In the genomic region with DNA sequence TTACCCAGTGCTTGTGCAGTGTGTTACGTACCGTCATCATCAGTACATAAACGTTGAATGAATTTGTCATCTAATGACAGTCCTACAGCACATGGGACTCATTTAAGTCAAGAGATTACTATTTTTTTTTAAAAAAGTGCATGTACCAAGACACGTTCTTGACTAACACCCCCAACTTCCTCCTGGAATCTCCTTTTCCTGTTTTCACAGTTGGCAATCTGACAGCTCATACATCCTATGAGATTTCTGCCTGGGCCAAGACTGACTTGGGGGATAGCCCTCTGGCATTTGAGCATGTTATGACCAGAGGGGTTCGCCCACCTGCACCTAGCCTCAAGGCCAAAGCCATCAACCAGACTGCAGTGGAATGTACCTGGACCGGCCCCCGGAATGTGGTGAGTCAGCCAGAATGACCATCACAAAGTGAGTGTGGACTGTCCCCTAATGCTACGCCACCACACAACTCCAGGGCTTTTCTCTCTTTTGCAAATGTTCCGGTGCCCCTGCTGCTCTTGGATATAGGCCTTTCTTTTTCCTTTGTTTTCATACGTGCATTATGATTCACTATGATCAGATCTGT, we compare ENCODE assay signal across 24 cellular contexts.
DNase-seq lines count a peak whose midpoint lies in the region; ATAC-seq and TF ChIP-seq lines count a peak whose summit lies in the region.
"Had no signal": no experiment of that assay in that cellular context is flagged by ENCODE, and none has a peak within 500 bp of the region (broad histone marks: within the 10 kb centered on the region; RNA-seq: fewer than 3 reads in every experiment).

No MANE protein-coding gene starts in this region.

- H3K9me3 ChIP-seq in PC-3 (ENCODE audit: low read length): no peaks in the 10 kb centered on the region
- H3K9me3 ChIP-seq: adrenal gland, breast epithelium, testis had no signal

- H3K27me3 Mint-ChIP-seq in GM23338 (ENCODE audit: insufficient read depth, low read depth, poor library complexity): no peaks in the 10 kb centered on the region
- peaks cover 3% of the 10 kb centered on the region for H3K27me3 Mint-ChIP-seq in endothelial cell (ENCODE audit: unreplicated experiment)
- H3K27me3 Mint-ChIP-seq: activated CD4-positive, alpha-beta T cell treated with anti-CD3 and anti-CD28 coated beads, Interleukin-2, amount 10 ng/mL, durations not matched to agents 24 days and 14 days; memory B cell; stimulated activated naive B cell treated with anti-CD40 and anti-IgM and Interleukin-4, amounts not matched to agents 10 μg/mL and 1 μg/mL and 100 μg/mL, for 72 hours had no signal

- no peaks in the 10 kb centered on the region for H3K79me1 ChIP-seq in mesendoderm (ENCODE audit: low read length)

- intact Hi-C loops in PC-3 (cut with micrococcal nuclease): loop anchor here (1.0 kb wide), 2 partner anchors 16 to 41 kb away; no protein-coding TSS in a partner anchor

- H3K4ac ChIP-seq in mesendoderm (ENCODE audit: low read depth, low read length): no peak overlapping the region

- H3K27ac Mint-ChIP-seq in GM23338 (peak overlapping the region; percentile 28; the same call in 1 of the 2 replicates), endothelial cell (ENCODE audit: unreplicated experiment) (peak overlapping the region; percentile 28)
- H3K27ac Mint-ChIP-seq: activated CD4-positive, alpha-beta T cell treated with anti-CD3 and anti-CD28 coated beads, Interleukin-2, amount 10 ng/mL, durations not matched to agents 24 days and 14 days; memory B cell; stimulated activated naive B cell treated with anti-CD40 and anti-IgM and Interleukin-4, amounts not matched to agents 10 μg/mL and 1 μg/mL and 100 μg/mL, for 72 hours had no signal

- H2AFZ ChIP-seq in GM23338: no peak overlapping the region
- H2AFZ ChIP-seq in PC-3 (ENCODE audit: low read length): no peak overlapping the region

- H3K36me3 ChIP-seq in GM23338 (ENCODE audit: insufficient read depth) (peaks cover 66% of the 10 kb centered on the region), PC-3 (ENCODE audit: low read depth, low read length) (peaks cover 36% of the 10 kb centered on the region), mesendoderm (ENCODE audit: control insufficient read depth, insufficient read depth, low read length) (peaks cover 9% of the 10 kb centered on the region)
- H3K36me3 ChIP-seq: adrenal gland, breast epithelium had no signal

- H4K5ac ChIP-seq in mesendoderm (ENCODE audit: low read length): no peak overlapping the region

- H3K56ac ChIP-seq in mesendoderm (ENCODE audit: low read length): no peak overlapping the region

- H2BK15ac ChIP-seq in mesendoderm (replicated peaks; ENCODE audit: low read depth): no peak overlapping the region

- TF ChIP-seq CTCF in GM23338 (conservative IDR thresholded peaks at IDR 0.05; ENCODE audit: low read depth in 2 of 2): no peak
- no peak for TF ChIP-seq CTCF in PC-3 (conservative IDR thresholded peaks at IDR 0.05; ENCODE audit: low read depth, low read length)
- no peak for TF ChIP-seq CTCF in endothelial cell (IDR thresholded peaks at IDR 0.05; ENCODE audit: unreplicated experiment)

- H3K18ac ChIP-seq in mesendoderm (ENCODE audit: low read length): no peak overlapping the region

- POLR2A ChIA-PET in PC-3 (lab: Charles Lee; ENCODE audit: unreplicated experiment): no interaction called here

- H2BK5ac ChIP-seq in mesendoderm (ENCODE audit: low read length): no peak overlapping the region

- H3K4me1 ChIP-seq in GM23338 (ENCODE audit: insufficient read depth) (peaks cover 4% of the 10 kb centered on the region; the same call in 1 of the 2 replicates), PC-3 (ENCODE audit: insufficient read depth, low read length) (peaks cover 27% of the 10 kb centered on the region), mesendoderm (ENCODE audit: control insufficient read depth, low read depth, low read length) (no peaks in the 10 kb centered on the region)
- H3K4me1 ChIP-seq: adrenal gland, breast epithelium, testis had no signal

- no TSS peak for BruUV-seq in PC-3 (replicated peaks; lab: Mats Ljungman, UMichigan)

- H3K4me3 Mint-ChIP-seq in GM23338: no peak overlapping the region
- H3K4me3 Mint-ChIP-seq in endothelial cell (ENCODE audit: unreplicated experiment): no peak overlapping the region
- H3K4me3 Mint-ChIP-seq: activated CD4-positive, alpha-beta T cell treated with anti-CD3 and anti-CD28 coated beads, Interleukin-2, amount 10 ng/mL, durations not matched to agents 24 days and 14 days; memory B cell; stimulated activated naive B cell treated with anti-CD40 and anti-IgM and Interleukin-4, amounts not matched to agents 10 μg/mL and 1 μg/mL and 100 μg/mL, for 72 hours had no signal

- H4K20me1 ChIP-seq in GM23338 (replicated peaks; ENCODE audit: insufficient read depth) (no peaks in the 10 kb centered on the region), PC-3 (ENCODE audit: low read length) (no peaks in the 10 kb centered on the region)

- H3K23ac ChIP-seq in mesendoderm (ENCODE audit: low read length): no peak overlapping the region

- no peak overlapping the region for H3K4me2 ChIP-seq in GM23338
- H3K4me2 ChIP-seq in PC-3 (ENCODE audit: low read length): peak overlapping the region; percentile 49
- H3K4me2 ChIP-seq in mesendoderm (ENCODE audit: low read length): no peak overlapping the region

- DNase-seq in GM23338 (ENCODE audit: low spot score) (peak; percentile 26), PC-3 (peak; percentile 80), endothelial cell (ENCODE audit: low spot score) (peak; percentile 5), mesendoderm (peak; percentile 46), ureter (ENCODE audit: low spot score) (no peak)
- DNase-seq in activated CD4-positive, alpha-beta T cell treated with anti-CD3 and anti-CD28 coated beads, Interleukin-2, amount 50 U/mL, for 1 hour: no peak
- DNase-seq: activated CD4-positive, alpha-beta T cell treated with anti-CD3 and anti-CD28 coated beads, Interleukin-2, amount 10 ng/mL, durations not matched to agents 24 days and 14 days; adrenal gland; hippocampal formation; left cardiac atrium; NCI-H1436; NCI-H510A; NK-92 treated with Interleukin-12 subunit alpha and Interleukin-12 subunit beta, amount 100 ng/mL, for 24 hours; stimulated activated CD4-positive, alpha-beta T cell treated with anti-CD3 and anti-CD28 coated beads, Interleukin-1b, Interleukin-23, amount 100 ng/mL, for 48 hours; stimulated activated naive B cell treated with anti-CD40 and anti-IgM and Interleukin-4, amounts not matched to agents 10 μg/mL and 1 μg/mL and 100 μg/mL, for 72 hours; T-helper 2 cell; testis had no signal

- H3K9ac ChIP-seq in PC-3 (ENCODE audit: low read length) (no peak overlapping the region), mesendoderm (ENCODE audit: low read length) (no peak overlapping the region)

- H3K36me3 Mint-ChIP-seq in GM23338 (ENCODE audit: low read depth) (peaks cover 84% of the 10 kb centered on the region), endothelial cell (ENCODE audit: low read depth, unreplicated experiment) (peaks cover 7% of the 10 kb centered on the region)

- H2AK5ac ChIP-seq in mesendoderm (ENCODE audit: low read length): no peak overlapping the region

- WGBS in mesendoderm (ENCODE audit: extremely low coverage, insufficient coverage, low lambda C conversion rate): no CpG with 5 or more reads among the region's 10 CpGs

- no peaks in the 10 kb centered on the region; the same call in 1 of the 2 replicates for H3F3A ChIP-seq in GM23338 (replicated peaks; ENCODE audit: low read depth)
- no peaks in the 10 kb centered on the region for H3F3A ChIP-seq in PC-3 (ENCODE audit: low read length, unreplicated experiment)

- H4K8ac ChIP-seq in mesendoderm (ENCODE audit: low read depth, low read length): no peak overlapping the region

- H3K4me3 ChIP-seq in GM23338 (no peak overlapping the region), PC-3 (ENCODE audit: low read length) (no peak overlapping the region), mesendoderm (ENCODE audit: low read length) (no peak overlapping the region)
- H3K4me3 ChIP-seq: adrenal gland, breast epithelium, coronary artery, SK-N-MC, testis had no signal

- no peaks in the 10 kb centered on the region for H3K9me3 Mint-ChIP-seq in GM23338
- H3K9me3 Mint-ChIP-seq in endothelial cell (ENCODE audit: unreplicated experiment): no peaks in the 10 kb centered on the region
- H3K9me3 Mint-ChIP-seq: activated CD4-positive, alpha-beta T cell treated with anti-CD3 and anti-CD28 coated beads, Interleukin-2, amount 10 ng/mL, durations not matched to agents 24 days and 14 days; memory B cell; stimulated activated naive B cell treated with anti-CD40 and anti-IgM and Interleukin-4, amounts not matched to agents 10 μg/mL and 1 μg/mL and 100 μg/mL, for 72 hours had no signal

- H3K27ac ChIP-seq in GM23338 (ENCODE audit: low read depth): no peak overlapping the region
- H3K27ac ChIP-seq in PC-3 (ENCODE audit: low read length): peak overlapping the region; percentile 7; the same call in 1 of the 2 replicates
- H3K27ac ChIP-seq in mesendoderm (ENCODE audit: low read depth, low read length): no peak overlapping the region
- H3K27ac ChIP-seq: adrenal gland, breast epithelium, coronary artery, neutrophil, SK-N-MC, testis had no signal

- H3K79me2 ChIP-seq in GM23338 (replicated peaks; ENCODE audit: insufficient read depth): no peaks in the 10 kb centered on the region
- no peaks in the 10 kb centered on the region for H3K79me2 ChIP-seq in PC-3 (ENCODE audit: low read length)
- H3K79me2 ChIP-seq in mesendoderm (ENCODE audit: control insufficient read depth, insufficient read depth, low read length): no peaks in the 10 kb centered on the region

- H2BK120ac ChIP-seq in mesendoderm (ENCODE audit: low read depth, low read length): no peak overlapping the region

- ATAC-seq in GM23338 (peak; percentile 45; the same call in 1 of the 3 replicates), PC-3 (peak; percentile 57), GM21737 (IDR thresholded peaks at IDR 0.05; ENCODE audit: unreplicated experiment) (no peak), HG03045 (IDR thresholded peaks at IDR 0.05; ENCODE audit: unreplicated experiment) (no peak)
- ATAC-seq: left cardiac atrium; stimulated activated naive B cell treated with anti-CD40 and anti-IgM and Interleukin-4, amounts not matched to agents 10 μg/mL and 1 μg/mL and 100 μg/mL, for 72 hours had no signal

- H3K4me1 Mint-ChIP-seq in GM23338: peaks cover 3% of the 10 kb centered on the region; the same call in 1 of the 3 replicates
- H3K4me1 Mint-ChIP-seq in endothelial cell (ENCODE audit: unreplicated experiment): peaks cover 43% of the 10 kb centered on the region
- H3K4me1 Mint-ChIP-seq: activated CD4-positive, alpha-beta T cell treated with anti-CD3 and anti-CD28 coated beads, Interleukin-2, amount 10 ng/mL, durations not matched to agents 24 days and 14 days; memory B cell; stimulated activated naive B cell treated with anti-CD40 and anti-IgM and Interleukin-4, amounts not matched to agents 10 μg/mL and 1 μg/mL and 100 μg/mL, for 72 hours had no signal

- no peaks in the 10 kb centered on the region for H3K9me2 ChIP-seq in GM23338 (ENCODE audit: insufficient read depth)
- no peaks in the 10 kb centered on the region for H3K9me2 ChIP-seq in PC-3 (replicated peaks; ENCODE audit: low read length)

- CTCF ChIA-PET in PC-3 (lab: Charles Lee): no interaction called here

- H3K27me3 ChIP-seq in GM23338 (ENCODE audit: insufficient read depth): no peaks in the 10 kb centered on the region
- no peaks in the 10 kb centered on the region for H3K27me3 ChIP-seq in PC-3 (ENCODE audit: low read length)
- H3K27me3 ChIP-seq in mesendoderm (ENCODE audit: insufficient read depth, low read length, poor library complexity): no peaks in the 10 kb centered on the region
- H3K27me3 ChIP-seq: adrenal gland, breast epithelium, neutrophil, testis had no signal

Comparison
In these comparisons a context has a peak if more than half of its experiments do, and no peak if none do; other contexts are left out.
1. ATAC-seq: peak in GM23338 (single experiment) and PC-3 (single experiment); none in GM21737 (single experiment) and HG03045 (single experiment).
2. DNase-seq: peak in GM23338 (single experiment), PC-3 (single experiment), endothelial cell (single experiment) and mesendoderm (single experiment); none in ureter (single experiment) and activated CD4-positive, alpha-beta T cell treated with anti-CD3 and anti-CD28 coated beads, Interleukin-2, amount 50 U/mL, for 1 hour (single experiment).